ENCODE assay signal across 8 cellular contexts in genomic region chr3:51718547-51719412, GRCh38. TPM values are rescaled to one million over a fixed set of nuclear protein-coding genes. Genes with fewer than 3 reads are reported as not detected.
DNase-seq lines count a peak whose midpoint lies in the region; ATAC-seq and TF ChIP-seq lines count a peak whose summit lies in the region.

No MANE protein-coding gene starts in this region.

- no peaks in the 10 kb centered on the region for H3K9me3 ChIP-seq in cardiac muscle cell (ENCODE audit: low read depth)
- H3K9me3 ChIP-seq in sigmoid colon = no peaks in the 10 kb centered on the region

- H3K27me3 ChIP-seq in cardiac muscle cell = no peaks in the 10 kb centered on the region
- H3K27me3 ChIP-seq in sigmoid colon = peaks cover 0 to 7% (median 0%) of the 10 kb centered on the region in 3 donors

- TF ChIP-seq POLR2A in sigmoid colon (IDR thresholded peaks at IDR 0.05) = no peak

- H3K27me3 Mint-ChIP-seq in activated CD4-positive, alpha-beta T cell treated with anti-CD3 and anti-CD28 coated beads for 36 hours = no peaks in the 10 kb centered on the region
- no peaks in the 10 kb centered on the region for H3K27me3 Mint-ChIP-seq in activated naive CD4-positive, alpha-beta T cell treated with anti-CD3 and anti-CD28 coated beads for 36 hours (ENCODE audit: low read depth)

- TF ChIP-seq CTCF in cardiac muscle cell (IDR thresholded peaks at IDR 0.05; ENCODE audit: low read depth, low read length) (peak; percentile 74), sigmoid colon (IDR thresholded peaks at IDR 0.05) (peak in 1 of 4 experiments; percentile 15)

- H3K27ac Mint-ChIP-seq in activated CD4-positive, alpha-beta T cell treated with anti-CD3 and anti-CD28 coated beads for 36 hours = no peak overlapping the region
- H3K27ac Mint-ChIP-seq in activated naive CD4-positive, alpha-beta T cell treated with anti-CD3 and anti-CD28 coated beads for 36 hours = no peak overlapping the region

- no peak for TF ChIP-seq EP300 in sigmoid colon (IDR thresholded peaks at IDR 0.05)

- no peaks in the 10 kb centered on the region for H3K9me3 Mint-ChIP-seq in activated CD4-positive, alpha-beta T cell treated with anti-CD3 and anti-CD28 coated beads for 36 hours (ENCODE audit: low read depth)
- H3K9me3 Mint-ChIP-seq in activated naive CD4-positive, alpha-beta T cell treated with anti-CD3 and anti-CD28 coated beads for 36 hours = peaks cover 1% of the 10 kb centered on the region

- DNase-seq in activated CD4-positive, alpha-beta T cell treated with anti-CD3 and anti-CD28 coated beads for 36 hours = peak; percentile 87
- DNase-seq in activated CD4-positive, alpha-beta T cell treated with anti-CD3 and anti-CD28 coated beads, Interleukin-2, amount 50 U/mL, for 4 hours = no peak
- DNase-seq in HT1080 (ENCODE audit: low read depth) (peak; percentile 62), NOMO-1 treated with dmso at 0.1 percent for 144 hours (lab: John Stamatoyannopoulos, UW; ENCODE audit: unreplicated experiment) (peak; percentile 55), cardiac muscle cell (ENCODE audit: low read depth in 1 of 2, low spot score in 1 of 2) (peak; percentile 55 to 84), sigmoid colon (peak; percentile 55)
- DNase-seq in activated naive CD4-positive, alpha-beta T cell treated with anti-CD3 and anti-CD28 coated beads for 36 hours = peak; percentile 87

- no peak overlapping the region for H3K4me3 Mint-ChIP-seq in activated CD4-positive, alpha-beta T cell treated with anti-CD3 and anti-CD28 coated beads for 36 hours
- no peak overlapping the region for H3K4me3 Mint-ChIP-seq in activated naive CD4-positive, alpha-beta T cell treated with anti-CD3 and anti-CD28 coated beads for 36 hours

- 29 to 45% methylated on average over 16 of the region's 16 CpGs for WGBS in sigmoid colon, 2 donors

- H3K4me1 ChIP-seq in cardiac muscle cell (ENCODE audit: low read depth) (no peaks in the 10 kb centered on the region), sigmoid colon (no peaks in the 10 kb centered on the region)

- POLR2A ChIA-PET in activated CD4-positive, alpha-beta T cell treated with anti-CD3 and anti-CD28 coated beads for 36 hours (lab: Charles Lee) = no interaction called here

- H3K27ac ChIP-seq in cardiac muscle cell (no peak overlapping the region), sigmoid colon (no peak overlapping the region)

- CTCF ChIA-PET in activated CD4-positive, alpha-beta T cell treated with anti-CD3 and anti-CD28 coated beads for 36 hours (lab: Charles Lee) = interaction anchor here (0.6 to 3.3 kb wide), 18 partner anchors 8 to 1864 kb away, joined by 3 to 25 read pairs (median 3); no protein-coding TSS in a partner anchor
- CTCF ChIA-PET in activated naive CD4-positive, alpha-beta T cell treated with anti-CD3 and anti-CD28 coated beads for 36 hours (lab: Charles Lee) = interaction anchor here (0.6 to 5.1 kb wide), 23 partner anchors 10 to 265 kb away, joined by 3 to 38 read pairs (median 4); partner anchors contain the start of gene GRM2

- H3K4me1 Mint-ChIP-seq in activated CD4-positive, alpha-beta T cell treated with anti-CD3 and anti-CD28 coated beads for 36 hours = peaks cover 15% of the 10 kb centered on the region
- H3K4me1 Mint-ChIP-seq in activated naive CD4-positive, alpha-beta T cell treated with anti-CD3 and anti-CD28 coated beads for 36 hours (ENCODE audit: low read depth) = peaks cover 27% of the 10 kb centered on the region

- intact Hi-C loops in activated CD4-positive, alpha-beta T cell treated with anti-CD3 and anti-CD28 coated beads for 36 hours (cut with DNase I, micrococcal nuclease) = loop anchor here (1.0 to 2.0 kb wide), 2 partner anchors 82 kb away; no protein-coding TSS in a partner anchor
- intact Hi-C loops in activated naive CD4-positive, alpha-beta T cell treated with anti-CD3 and anti-CD28 coated beads for 36 hours (cut with micrococcal nuclease) = loop anchor here (1.0 kb wide), 1 partner anchor 216 kb away; no protein-coding TSS in a partner anchor
- intact Hi-C loops in sigmoid colon (cut with DNase I) = no loop called here

- H3K36me3 ChIP-seq in cardiac muscle cell (no peaks in the 10 kb centered on the region), sigmoid colon (no peaks in the 10 kb centered on the region)

- peak; percentile 91 for ATAC-seq in activated CD4-positive, alpha-beta T cell treated with anti-CD3 and anti-CD28 coated beads for 36 hours
- no peak for ATAC-seq in GM19324 (IDR thresholded peaks at IDR 0.05; ENCODE audit: low FRiP score, unreplicated experiment)

- H3K4me3 ChIP-seq in cardiac muscle cell (no peak overlapping the region), sigmoid colon (no peak overlapping the region)

- H3K36me3 Mint-ChIP-seq in activated CD4-positive, alpha-beta T cell treated with anti-CD3 and anti-CD28 coated beads for 36 hours (ENCODE audit: low read depth) = no peaks in the 10 kb centered on the region
- no peaks in the 10 kb centered on the region for H3K36me3 Mint-ChIP-seq in activated naive CD4-positive, alpha-beta T cell treated with anti-CD3 and anti-CD28 coated beads for 36 hours (ENCODE audit: low read depth)

RNA-seq across cellular contexts. Expression of gene GRM2, which starts 11.9 kb away (rescaled TPM):
- under 1 TPM; 0.27 to 0.47 TPM for total RNA-seq in activated CD4-positive, alpha-beta T cell treated with anti-CD3 and anti-CD28 coated beads for 36 hours
- total RNA-seq in HT1080 (2014; rRNA removed; shearing (Covaris generic)) = under 0.01 and 0.06 TPM in 2 replicates
- not detected in 2 replicates for polyA plus RNA-seq in HT1080 (2015; cell fraction: cytosol; rRNA removed)
- polyA plus RNA-seq in HT1080 (2015; cell fraction: nucleus; rRNA removed) = 0.17 TPM in 1 of 2 replicates, not detected in the other
- total RNA-seq in activated naive CD4-positive, alpha-beta T cell treated with anti-CD3 and anti-CD28 coated beads for 36 hours = under 1 TPM in 1 of 2 experiments, not detected in 1; 0.07 TPM
- total RNA-seq in cardiac muscle cell (0.56 and 0.69 TPM in 2 replicates), sigmoid colon (1 to 10 TPM in 1 of 4 donors, under 1 TPM in 2, not detected in 1; under 0.01 to 1.3 (median 0.14) TPM)
- polyA plus RNA-seq in cardiac muscle cell (0.39 TPM in 1 of 2 replicates, not detected in the other), sigmoid colon (under 1 TPM in 1 of 3 donors, not detected in 2; 0.13 TPM)

RNA-seq across cellular contexts. Expression of gene TEX264, which starts 47.7 kb away (rescaled TPM):
- 10 to 100 TPM; 35.3 to 37.4 TPM for total RNA-seq in activated CD4-positive, alpha-beta T cell treated with anti-CD3 and anti-CD28 coated beads for 36 hours
- 76.6 and 84.8 TPM in 2 replicates for total RNA-seq in HT1080 (2014; rRNA removed; shearing (Covaris generic))
- 48.7 and 59.2 TPM in 2 replicates for polyA plus RNA-seq in HT1080 (2015; cell fraction: cytosol; rRNA removed)
- polyA plus RNA-seq in HT1080 (2015; cell fraction: nucleus; rRNA removed) = 36.2 and 36.5 TPM in 2 replicates
- 10 to 100 TPM; 23.7 to 26.6 TPM for total RNA-seq in activated naive CD4-positive, alpha-beta T cell treated with anti-CD3 and anti-CD28 coated beads for 36 hours
- total RNA-seq in cardiac muscle cell (74.1 and 95.1 TPM in 2 replicates), sigmoid colon (10 to 100 TPM; 43.2 to 72.4 (median 70.2) TPM)
- polyA plus RNA-seq in cardiac muscle cell (71.9 and 83.9 TPM in 2 replicates), sigmoid colon (10 to 100 TPM; 23.4 to 79.7 (median 30.7) TPM)

Comparison
In these comparisons a context has a peak if more than half of its experiments do, and no peak if none do; other contexts are left out.
1. DNase-seq: peak in activated CD4-positive, alpha-beta T cell treated with anti-CD3 and anti-CD28 coated beads for 36 hours (single experiment), HT1080 (single experiment), NOMO-1 treated with dmso at 0.1 percent for 144 hours (single experiment), activated naive CD4-positive, alpha-beta T cell treated with anti-CD3 and anti-CD28 coated beads for 36 hours (single experiment), cardiac muscle cell (2 of 2) and sigmoid colon (single experiment); none in activated CD4-positive, alpha-beta T cell treated with anti-CD3 and anti-CD28 coated beads, Interleukin-2, amount 50 U/mL, for 4 hours (0 of 2).